In genomic region chr17:46027326-46028325, GRCh38 we compare ENCODE assay signal across 13 cellular contexts. TPM values are rescaled to one million over a fixed set of nuclear protein-coding genes. Genes with fewer than 3 reads are reported as not detected.
A peak's percentile ranks its signal among the peaks of the same experiment; 100 is the strongest.
DNase-seq lines count a peak whose midpoint lies in the region; ATAC-seq, FAIRE-seq and TF ChIP-seq lines count a peak whose summit lies in the region.
"Had no signal": no experiment of that assay in that cellular context is flagged by ENCODE, and none has a peak within 500 bp of the region (broad histone marks: within the 10 kb centered on the region; RNA-seq: fewer than 3 reads in every experiment).

No MANE protein-coding gene starts in this region.

- H3K79me2 ChIP-seq in HepG2 (ENCODE audit: insufficient read depth, low read length) (no peaks in the 10 kb centered on the region), osteoblast (ENCODE audit: insufficient read depth, low read length) (no peaks in the 10 kb centered on the region)

- H3K9me3 Mint-ChIP-seq in T-cell = no peaks in the 10 kb centered on the region

- H3K27ac Mint-ChIP-seq in T-cell = peak overlapping the region; percentile 52 to 71

- 96% methylated on average over 11 of the region's 11 CpGs for WGBS in HepG2 (ENCODE audit: low lambda C conversion rate)
- WGBS in right lobe of liver (ENCODE audit: insufficient coverage, low coverage, low lambda C conversion rate, missing lambda C conversion rate) = 83% methylated on average over 7 of the region's 11 CpGs
- 78 to 84% methylated on average over 10 to 11 of the region's 11 CpGs for WGBS in upper lobe of left lung, 2 donors

- FAIRE-seq in HepG2 (lab: Jason Lieb, UNC) = no peak

- H4K20me1 ChIP-seq in HepG2 (ENCODE audit: insufficient read depth, low read length) (no peaks in the 10 kb centered on the region), osteoblast (ENCODE audit: insufficient read depth, low read length) (peaks cover 5% of the 10 kb centered on the region)

- in situ Hi-C loops in HepG2 (cut with HindIII; ENCODE audit: extremely low pct_ligation_motif_present, low pct_unique_long_range_greater_than_20kb) = no loop called here

- TF ChIP-seq CTCF in HepG2 (CRISPR knock-in tag; IDR thresholded peaks at IDR 0.05) (no peak), right lobe of liver (IDR thresholded peaks at IDR 0.05) (no peak), right atrium auricular region (IDR thresholded peaks at IDR 0.05) (no peak), upper lobe of left lung (IDR thresholded peaks at IDR 0.05) (no peak), osteoblast (IDR thresholded peaks at IDR 0.05; ENCODE audit: extremely low read depth, low read depth, low read length) (no peak)

- no peaks in the 10 kb centered on the region for H3K9me3 ChIP-seq in HepG2 (ENCODE audit: low read length)
- no peaks in the 10 kb centered on the region for H3K9me3 ChIP-seq in right lobe of liver
- no peaks in the 10 kb centered on the region for H3K9me3 ChIP-seq in right atrium auricular region
- H3K9me3 ChIP-seq in upper lobe of left lung = no peaks in the 10 kb centered on the region
- H3K9me3 ChIP-seq in osteoblast (ENCODE audit: low read depth, low read length) = no peaks in the 10 kb centered on the region
- H3K9me3 ChIP-seq: testis had no signal

- POLR2A ChIA-PET in HepG2 (lab: Yijun Ruan, JAX) = interaction anchor here (1.1 kb wide), 1 partner anchor 24 kb away, joined by 3 read pairs; no protein-coding TSS in a partner anchor
- POLR2A ChIA-PET in T-cell (lab: Charles Lee) = no interaction called here

- no peak overlapping the region for H3K4me2 ChIP-seq in HepG2 (ENCODE audit: low read depth, low read length)
- H3K4me2 ChIP-seq in osteoblast (ENCODE audit: insufficient read depth, low read length) = no peak overlapping the region

- H3K27ac ChIP-seq in HepG2 (ENCODE audit: extremely low read length, insufficient read depth, low read length) (no peak overlapping the region), right lobe of liver (no peak overlapping the region), right atrium auricular region (peak overlapping the region; percentile 51 to 71), upper lobe of left lung (peak overlapping the region in 3 of 4 donors; percentile 24 to 36 (median 35)), osteoblast (ENCODE audit: low read depth, low read length) (no peak overlapping the region)
- H3K27ac ChIP-seq: testis had no signal

- peaks cover 10 to 32% (median 25%) of the 10 kb centered on the region in 3 donors for H3K4me1 Mint-ChIP-seq in T-cell

- peaks cover 40% of the 10 kb centered on the region for H3K36me3 Mint-ChIP-seq in T-cell

- H2AFZ ChIP-seq in HepG2 (ENCODE audit: low read length) (no peak overlapping the region), osteoblast (ENCODE audit: low read length) (no peak overlapping the region)

- no peaks in the 10 kb centered on the region for H3K27me3 Mint-ChIP-seq in T-cell

- H3K27me3 ChIP-seq in HepG2 (ENCODE audit: control insufficient read depth in 1 of 2, insufficient read depth in 2 of 2, low read length in 2 of 2) (no peaks in the 10 kb centered on the region), right lobe of liver (no peaks in the 10 kb centered on the region), right atrium auricular region (no peaks in the 10 kb centered on the region), upper lobe of left lung (no peaks in the 10 kb centered on the region), osteoblast (ENCODE audit: insufficient read depth, low read length) (no peaks in the 10 kb centered on the region)
- H3K27me3 ChIP-seq: testis had no signal

- H3K4me1 ChIP-seq in HepG2 (ENCODE audit: insufficient read depth, low read length) = no peaks in the 10 kb centered on the region
- no peaks in the 10 kb centered on the region for H3K4me1 ChIP-seq in right lobe of liver
- H3K4me1 ChIP-seq in right atrium auricular region = peaks cover 0 to 18% of the 10 kb centered on the region in 2 donors
- H3K4me1 ChIP-seq in upper lobe of left lung = peaks cover 0 to 10% (median 6%) of the 10 kb centered on the region in 4 donors
- no peaks in the 10 kb centered on the region for H3K4me1 ChIP-seq in osteoblast (ENCODE audit: insufficient read depth, low read length)

- no peak for TF ChIP-seq RAD21 in HepG2 (CRISPR knock-in tag; IDR thresholded peaks at IDR 0.05)

- DNase-seq in HepG2 (ENCODE audit: low spot score) (no peak), right lobe of liver (no peak), T-cell (no peak), right atrium auricular region (ENCODE audit: low spot score) (no peak), upper lobe of left lung (no peak), osteoblast (ENCODE audit: insufficient read length, low spot score, missing footprints) (no peak), iPS-NIHi11 (ENCODE audit: low spot score) (no peak)
- DNase-seq: activated T-cell treated with anti-CD3 and anti-CD28 coated beads for 4 hours; NCI-H510A; stimulated activated CD4-positive, alpha-beta T cell treated with anti-CD3 and anti-CD28 coated beads, Interleukin-2, amount 100 ng/mL, for 24 hours; testis had no signal

- CTCF ChIA-PET in HepG2 (lab: Yijun Ruan, JAX; ENCODE audit: low intra/inter-chr PET ratio, low total read pairs) (no interaction called here), T-cell (lab: Charles Lee) (interaction anchor here in 1 of 2 donors (0.5 to 0.7 kb wide), 2 partner anchors 14 to 245 kb away, joined by 3 read pairs; no protein-coding TSS in a partner anchor)

- ATAC-seq in HepG2 = no peak
- no peak for ATAC-seq in right lobe of liver
- no peak for ATAC-seq in T-cell (replicated peaks in 1 of 4)
- no peak for ATAC-seq in upper lobe of left lung (ENCODE audit: low FRiP score in 2 of 2)
- ATAC-seq in HG02981 (IDR thresholded peaks at IDR 0.05; ENCODE audit: unreplicated experiment) = no peak

- TF ChIP-seq POLR2A in HepG2 (IDR thresholded peaks at IDR 0.05; ENCODE audit: insufficient read depth in 1 of 2, low read depth in 2 of 2, low read length in 2 of 2) (peak in 1 of 2 experiments; percentile 14; a peak in 1 of 4 replicates), right lobe of liver (IDR thresholded peaks at IDR 0.05) (no peak), upper lobe of left lung (IDR thresholded peaks at IDR 0.05) (no peak)

- H3K36me3 ChIP-seq in HepG2 (replicated peaks in 1 of 2; ENCODE audit: control insufficient read depth in 1 of 2, insufficient read depth in 2 of 2, low read length in 2 of 2) = peaks cover 29 to 55% of the 10 kb centered on the region in 2 experiments
- peaks cover 0 to 30% (median 9%) of the 10 kb centered on the region in 4 donors for H3K36me3 ChIP-seq in right lobe of liver
- H3K36me3 ChIP-seq in right atrium auricular region = peaks cover 28% of the 10 kb centered on the region
- H3K36me3 ChIP-seq in upper lobe of left lung = peaks cover 18 to 66% (median 35%) of the 10 kb centered on the region in 4 donors
- peaks cover 42% of the 10 kb centered on the region for H3K36me3 ChIP-seq in osteoblast (ENCODE audit: insufficient read depth, low read length)

- no peak overlapping the region for H3K4me3 Mint-ChIP-seq in T-cell

- no peak overlapping the region for H3K9ac ChIP-seq in HepG2 (ENCODE audit: insufficient read depth, low read depth, low read length)

- BruUV-seq in HepG2 (replicated peaks; lab: Mats Ljungman, UMichigan) = no TSS peak

- intact Hi-C loops in HepG2 (cut with micrococcal nuclease; ENCODE audit: unreplicated experiment) = no loop called here
- intact Hi-C loops in right lobe of liver (cut with DNase I) = no loop called here

- H3K4me3 ChIP-seq in HepG2 (replicated peaks in 1 of 3; ENCODE audit: insufficient read depth in 1 of 3, low read depth in 2 of 3, low read length in 3 of 3) (no peak overlapping the region), right lobe of liver (no peak overlapping the region), right atrium auricular region (no peak overlapping the region), upper lobe of left lung (no peak overlapping the region), osteoblast (ENCODE audit: insufficient read depth, low read length) (no peak overlapping the region)
- H3K4me3 ChIP-seq: testis had no signal

- TF ChIP-seq EP300 in HepG2 (IDR thresholded peaks at IDR 0.05; ENCODE audit: low read depth in 2 of 2, low read length in 2 of 2) = no peak
- no peak for TF ChIP-seq EP300 in HepG2 (CRISPR knock-in tag; IDR thresholded peaks at IDR 0.05; ENCODE audit: borderline replicate concordance)
- no peak for TF ChIP-seq EP300 in upper lobe of left lung (IDR thresholded peaks at IDR 0.05)

TF ChIP-seq in HepG2, 621 proteins besides CTCF, POLR2A, EP300 and RAD21 (continues in another document):
- TF ChIP-seq NPAS2 (CRISPR knock-in tag; IDR thresholded peaks at IDR 0.05; ENCODE audit: borderline replicate concordance) (no peak), RBM22 (optimal IDR thresholded peaks at IDR 0.05; ENCODE audit: low read length) (peak; percentile 92), POLR2G (IDR thresholded peaks at IDR 0.05; ENCODE audit: low read depth, low read length) (peak; percentile 39; the same call in 1 of the 2 replicates), LCORL (IDR thresholded peaks at IDR 0.05) (no peak), LCORL (CRISPR knock-in tag; IDR thresholded peaks at IDR 0.05) (no peak), ADNP (CRISPR knock-in tag; IDR thresholded peaks at IDR 0.05) (no peak)

RNA-seq across cellular contexts. Expression of gene STH, which starts 28.6 kb away (rescaled TPM):
- total RNA-seq in HepG2 (2016; rRNA removed; fragmentation: Illumina TruSeq; extraction: Trizol) (not detected in 2 replicates), right lobe of liver (not detected), T-cell (not detected), right atrium auricular region (not detected), upper lobe of left lung (not detected), osteoblast (not detected in 2 replicates)
- total RNA-seq in HepG2 (2016; cell fraction: cytosol; rRNA removed; fragmentation: Illumina TruSeq; extraction: Trizol; ENCODE audit: low read depth) = not detected in 2 replicates
- not detected in 2 replicates for total RNA-seq in HepG2 (2016; cell fraction: insoluble cytoplasmic fraction; rRNA removed; fragmentation: Illumina TruSeq; extraction: Trizol)
- not detected in 2 replicates for total RNA-seq in HepG2 (2016; cell fraction: membrane; rRNA removed; fragmentation: Illumina TruSeq; extraction: Trizol)
- total RNA-seq in HepG2 (2016; cell fraction: nucleus; rRNA removed; fragmentation: Illumina TruSeq; extraction: Trizol) = not detected in 2 replicates
- polyA plus RNA-seq in HepG2 (2011; rRNA removed) = 0.37 TPM in 1 of 2 replicates, not detected in the other
- polyA plus RNA-seq in HepG2 (2011; cell fraction: cytosol; rRNA removed) = not detected in 2 replicates
- not detected in 2 replicates for polyA plus RNA-seq in HepG2 (2011; cell fraction: nucleus; rRNA removed)
- not detected in 2 replicates for polyA plus RNA-seq in HepG2 (2012)
- not detected in 2 replicates for polyA plus RNA-seq in HepG2 (2016; cell fraction: cytosol; fragmentation: Illumina TruSeq; extraction: Trizol; ENCODE audit: low read depth)
- not detected in 2 replicates for polyA plus RNA-seq in HepG2 (2016; cell fraction: insoluble cytoplasmic fraction; fragmentation: Illumina TruSeq; extraction: Trizol; ENCODE audit: low read depth)
- not detected in 2 replicates for polyA plus RNA-seq in HepG2 (2016; cell fraction: membrane; fragmentation: Illumina TruSeq; extraction: Trizol; ENCODE audit: low read depth)
- not detected in 2 replicates for polyA plus RNA-seq in HepG2 (2016; cell fraction: nucleus; fragmentation: Illumina TruSeq; extraction: Trizol; ENCODE audit: insufficient read depth, low read depth)
- 0.78 TPM in 1 of 2 replicates, not detected in the other for polyA minus RNA-seq in HepG2 (2011; rRNA and poly(A)+ RNA removed; ENCODE audit: low replicate concordance)
- not detected in 2 replicates for polyA minus RNA-seq in HepG2 (2011; cell fraction: cytosol; rRNA and poly(A)+ RNA removed)
- not detected in 2 replicates for polyA minus RNA-seq in HepG2 (2011; cell fraction: nucleus; rRNA and poly(A)+ RNA removed)
- total RNA-seq: LHCN-M2 had no signal

Comparison
In these comparisons a context has a peak if more than half of its experiments do, and no peak if none do; other contexts are left out.
1. H3K27ac ChIP-seq: peak in right atrium auricular region (2 of 2) and upper lobe of left lung (3 of 4); none in HepG2 (single experiment), right lobe of liver (0 of 3) and osteoblast (single experiment).